In the genomic region with DNA sequence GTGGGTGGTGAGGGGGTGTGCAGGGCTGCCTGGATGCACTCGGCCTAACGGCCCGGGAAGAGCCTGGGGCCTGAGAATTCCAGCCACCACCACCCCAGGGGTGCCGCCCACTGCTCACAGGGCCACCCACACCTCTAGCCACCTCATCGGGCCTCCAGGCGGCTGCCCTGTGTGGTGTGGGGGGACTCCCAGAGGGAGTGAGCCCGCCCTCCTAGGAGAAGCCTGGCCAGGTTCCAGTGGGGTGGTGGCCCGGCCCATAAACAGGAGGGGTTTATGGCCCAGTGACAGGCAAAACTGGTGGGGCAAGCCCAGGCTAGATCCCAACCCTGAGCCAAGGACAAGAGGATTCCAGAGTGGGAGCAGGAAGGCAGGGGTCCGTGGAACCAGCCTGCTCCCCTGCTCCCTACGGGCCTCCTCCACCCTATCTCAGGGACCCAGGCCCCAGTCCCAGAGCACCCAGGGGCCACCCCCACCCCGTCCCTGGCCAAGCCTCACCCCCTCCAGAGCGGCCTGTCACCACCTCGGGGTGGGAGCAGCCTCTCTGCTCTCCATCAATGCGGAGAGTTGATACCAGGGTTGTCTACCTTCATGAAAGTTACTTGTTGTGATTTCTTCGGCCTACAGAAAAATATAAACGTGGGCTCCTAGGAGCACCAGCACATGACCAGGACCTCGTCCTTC, we compare ENCODE assay signal across 11 cellular contexts. TPM values are rescaled to one million over a fixed set of nuclear protein-coding genes. Genes with fewer than 3 reads are reported as not detected.
DNase-seq lines count a peak whose midpoint lies in the region; ATAC-seq and TF ChIP-seq lines count a peak whose summit lies in the region.
"Had no signal": no experiment of that assay in that cellular context is flagged by ENCODE, and none has a peak within 500 bp of the region (broad histone marks: within the 10 kb centered on the region; RNA-seq: fewer than 3 reads in every experiment).

No MANE protein-coding gene starts in this region.

- no peak overlapping the region for H3K4me3 Mint-ChIP-seq in type B pancreatic cell
- H3K4me3 Mint-ChIP-seq in T-helper 17 cell, result no peak overlapping the region
- H3K4me3 Mint-ChIP-seq: activated naive CD8-positive, alpha-beta T cell treated with anti-CD3 and anti-CD28 coated beads, Interleukin-2, amount 10 ng/mL, durations not matched to agents 7 days and 5 days had no signal

- H3K9me3 ChIP-seq in T-helper 17 cell (ENCODE audit: control insufficient read depth, low read length, poor library complexity, severe bottlenecking), result no peaks in the 10 kb centered on the region

- H3K27me3 Mint-ChIP-seq in type B pancreatic cell (peaks cover 4% of the 10 kb centered on the region), T-helper 17 cell (peaks cover 6% of the 10 kb centered on the region)
- H3K27me3 Mint-ChIP-seq: activated naive CD8-positive, alpha-beta T cell treated with anti-CD3 and anti-CD28 coated beads, Interleukin-2, amount 10 ng/mL, durations not matched to agents 7 days and 5 days had no signal

- H3K4me1 Mint-ChIP-seq in type B pancreatic cell (ENCODE audit: unreplicated experiment), result peaks cover 6% of the 10 kb centered on the region
- H3K4me1 Mint-ChIP-seq in T-helper 17 cell, result peaks cover 2% of the 10 kb centered on the region

- no peaks in the 10 kb centered on the region for H3K9me3 Mint-ChIP-seq in type B pancreatic cell
- H3K9me3 Mint-ChIP-seq: activated naive CD8-positive, alpha-beta T cell treated with anti-CD3 and anti-CD28 coated beads, Interleukin-2, amount 10 ng/mL, durations not matched to agents 7 days and 5 days had no signal

- TF ChIP-seq CTCF in type B pancreatic cell (conservative IDR thresholded peaks at IDR 0.05), result no peak

- H3K36me3 Mint-ChIP-seq in type B pancreatic cell (no peaks in the 10 kb centered on the region), T-helper 17 cell (ENCODE audit: low read depth) (no peaks in the 10 kb centered on the region)
- H3K36me3 Mint-ChIP-seq: activated naive CD8-positive, alpha-beta T cell treated with anti-CD3 and anti-CD28 coated beads, Interleukin-2, amount 10 ng/mL, durations not matched to agents 7 days and 5 days had no signal

- H3K27ac Mint-ChIP-seq in type B pancreatic cell (peak overlapping the region; percentile 72), T-helper 17 cell (no peak overlapping the region)
- H3K27ac Mint-ChIP-seq: activated naive CD8-positive, alpha-beta T cell treated with anti-CD3 and anti-CD28 coated beads, Interleukin-2, amount 10 ng/mL, durations not matched to agents 7 days and 5 days had no signal

- DNase-seq in NCI-H345 (lab: John Stamatoyannopoulos, UW) (peak; percentile 47), NCI-H345 treated with DMSO at 0.1 percent for 48 hours (lab: John Stamatoyannopoulos, UW; ENCODE audit: unreplicated experiment) (no peak), SW480 (ENCODE audit: low spot score) (peak; percentile 98), iris pigment epithelial cell (ENCODE audit: low read depth) (peak; percentile 8), type B pancreatic cell (ENCODE audit: extremely low spot score, unreplicated experiment) (no peak), T-helper 17 cell (no peak), RPMI8226 (no peak)
- DNase-seq: activated CD4-positive, CD25-positive, alpha-beta regulatory T cell treated with anti-CD3 and anti-CD28 coated beads, Interleukin-2, amount 50 U/mL, for 72 hours; activated naive CD8-positive, alpha-beta T cell treated with anti-CD3 and anti-CD28 coated beads, Interleukin-2, amount 10 ng/mL, durations not matched to agents 7 days and 5 days; foreskin fibroblast had no signal

- ATAC-seq in T-helper 17 cell (no peak), GM21423 (IDR thresholded peaks at IDR 0.05; ENCODE audit: unreplicated experiment) (no peak)

RNA-seq across cellular contexts. Expression of gene PDGFA, which starts 20.2 kb away (rescaled TPM):
- 28.1 and 49.7 TPM in 2 replicates for total RNA-seq in type B pancreatic cell (ENCODE audit: low replicate concordance)
- total RNA-seq in T-helper 17 cell, result 10 to 100 TPM in 1 of 2 donors, 1 to 10 TPM in 1; 2.0 to 20.2 TPM

Comparison
In these comparisons a context has a peak if more than half of its experiments do, and no peak if none do; other contexts are left out.
1. DNase-seq: peak in NCI-H345 (single experiment), SW480 (single experiment) and iris pigment epithelial cell (single experiment); none in NCI-H345 treated with DMSO at 0.1 percent for 48 hours (single experiment), type B pancreatic cell (single experiment), T-helper 17 cell (0 of 3) and RPMI8226 (single experiment).